In genomic region chr5:133393776-133394476, GRCh38 we compare ENCODE assay signal across 18 cellular contexts.
DNase-seq lines count a peak whose midpoint lies in the region; ATAC-seq and TF ChIP-seq lines count a peak whose summit lies in the region.
"Had no signal": no experiment of that assay in that cellular context is flagged by ENCODE, and none has a peak within 500 bp of the region (broad histone marks: within the 10 kb centered on the region; RNA-seq: fewer than 3 reads in every experiment).

No MANE protein-coding gene starts in this region.

- H4K91ac ChIP-seq in H9 (ENCODE audit: insufficient read length, low read depth, low read length): no peak overlapping the region

- no peaks in the 10 kb centered on the region for H3K9me3 ChIP-seq in H9 (ENCODE audit: control insufficient read depth, low read depth, low read length)

- H3K4me2 ChIP-seq in H9 (ENCODE audit: insufficient read depth, insufficient read length, low read length): no peak overlapping the region

- peaks cover 5 to 10% of the 10 kb centered on the region in 2 experiments for H3K9me3 Mint-ChIP-seq in H9

- H3K18ac ChIP-seq in H9 (ENCODE audit: insufficient read length, low read depth, low read length): no peak overlapping the region

- no peak overlapping the region for H3K4ac ChIP-seq in H9 (ENCODE audit: low read depth, low read length)

- H2BK12ac ChIP-seq in H9 (ENCODE audit: insufficient read length, low read depth, low read length): no peak overlapping the region

- H2BK120ac ChIP-seq in H9 (ENCODE audit: low read depth, low read length, poor library complexity, severe bottlenecking): no peak overlapping the region

- no peak overlapping the region for H2AK5ac ChIP-seq in H9 (ENCODE audit: insufficient read length, low read length)

- no peak overlapping the region for H2BK20ac ChIP-seq in H9 (ENCODE audit: low read depth, low read length, poor library complexity, severe bottlenecking)

- no peak overlapping the region for H3K9ac ChIP-seq in H9 (ENCODE audit: extremely low read depth, insufficient read length, low read length)

- H4K20me1 ChIP-seq in H9 (ENCODE audit: control insufficient read depth, insufficient read depth, insufficient read length): no peaks in the 10 kb centered on the region

- H3K27ac Mint-ChIP-seq in H9: no peak overlapping the region

- H3K79me1 ChIP-seq in H9 (ENCODE audit: insufficient read depth, low read depth, low read length, poor library complexity, severe bottlenecking): no peaks in the 10 kb centered on the region

- no peak overlapping the region for H2BK5ac ChIP-seq in H9 (ENCODE audit: insufficient read length, low read length)

- H3K27ac ChIP-seq in H9 (ENCODE audit: insufficient read length, low read depth, low read length) (no peak overlapping the region), temporal lobe (ENCODE audit: low read depth, low read length) (peak overlapping the region; percentile 36)
- H3K27ac ChIP-seq: RWPE1 had no signal

- no peaks in the 10 kb centered on the region for H3K79me2 ChIP-seq in H9 (ENCODE audit: insufficient read depth, low read length)

- no peaks in the 10 kb centered on the region for H3K27me3 ChIP-seq in H9 (ENCODE audit: insufficient read depth, low read length)

- no peak for ATAC-seq in HG03354 (IDR thresholded peaks at IDR 0.05; ENCODE audit: poor library complexity, severe bottlenecking, unreplicated experiment)

- no CpG with 5 or more reads among the region's 17 CpGs for WGBS in H9 (ENCODE audit: extremely low coverage, insufficient read length, low lambda C conversion rate)

- no peak overlapping the region for H2AFZ ChIP-seq in H9 (ENCODE audit: low read length)

- no peak overlapping the region for H4K8ac ChIP-seq in H9 (replicated peaks; ENCODE audit: insufficient read length, low read depth, low read length)

- H3K23me2 ChIP-seq in H9 (ENCODE audit: insufficient read length, low read depth, low read length, poor library complexity, severe bottlenecking): no peaks in the 10 kb centered on the region

- no peak overlapping the region for H3K4me3 Mint-ChIP-seq in H9

- DNase-seq in activated CD8-positive, alpha-beta memory T cell treated with anti-CD3 and anti-CD28 coated beads for 24 hours: peak; percentile 48
- no peak for DNase-seq in activated CD8-positive, alpha-beta memory T cell treated with anti-CD3 and anti-CD28 coated beads, Interleukin-2, amount 50 U/mL, for 4 hours
- DNase-seq in H9: peak; percentile 10
- peak; percentile 20 for DNase-seq in islet precursor cell
- no peak for DNase-seq in AG08396 (ENCODE audit: low spot score)
- DNase-seq: DMS79; Karpas-422; MV-4-11; NCI-H1105 treated with DMSO at 0.1 percent for 48 hours; NCI-H2029 treated with DMSO at 0.1 percent for 48 hours; NCI-H226; NCI-H510A treated with DMSO at 0.1 percent for 48 hours; NCI-H748 treated with DMSO at 0.1 percent for 48 hours; NK-92 treated with Interleukin-12 subunit alpha and Interleukin-12 subunit beta, amount 100 ng/mL, for 24 hours; SHP77 treated with DMSO at 0.1 percent for 48 hours had no signal

- no peak overlapping the region for H3K23ac ChIP-seq in H9 (ENCODE audit: insufficient read length, low read depth, low read length)

- no peak overlapping the region for H4K5ac ChIP-seq in H9 (ENCODE audit: insufficient read length, low read depth, low read length)

- no peak overlapping the region for H3T11ph ChIP-seq in H9 (ENCODE audit: low read length)

- peaks cover 3 to 11% (median 7%) of the 10 kb centered on the region in 3 experiments; a peak in 5 of 7 replicates for H3K36me3 Mint-ChIP-seq in H9 (ENCODE audit: insufficient read depth in 1 of 3, low read depth in 3 of 3)

- H3K4me1 ChIP-seq in H9 (ENCODE audit: insufficient read depth, low read length): no peaks in the 10 kb centered on the region; the same call in 1 of the 2 replicates

- H2BK15ac ChIP-seq in H9 (ENCODE audit: low read depth, low read length): no peak overlapping the region

- no peak for TF ChIP-seq CTCF in H9 (conservative IDR thresholded peaks at IDR 0.05)

- no peak overlapping the region for H3K14ac ChIP-seq in H9 (ENCODE audit: insufficient read depth, low read length)

- H3K27me3 Mint-ChIP-seq in H9 (ENCODE audit: low read depth): peaks cover 1% of the 10 kb centered on the region; the same call in 1 of the 2 replicates

- H3K4me1 Mint-ChIP-seq in H9: peaks cover 16 to 27% of the 10 kb centered on the region in 2 experiments

- no peak overlapping the region for H3K56ac ChIP-seq in H9 (ENCODE audit: insufficient read length, low read depth, low read length)

Comparison
In these comparisons a context has a peak if more than half of its experiments do, and no peak if none do; other contexts are left out.
1. DNase-seq: peak in activated CD8-positive, alpha-beta memory T cell treated with anti-CD3 and anti-CD28 coated beads for 24 hours (single experiment), H9 (single experiment) and islet precursor cell (single experiment); none in activated CD8-positive, alpha-beta memory T cell treated with anti-CD3 and anti-CD28 coated beads, Interleukin-2, amount 50 U/mL, for 4 hours (single experiment) and AG08396 (single experiment).